ENCODE assay signal across 19 cellular contexts in genomic region chr3:115550285-115550741, GRCh38.
A peak's percentile ranks its signal among the peaks of the same experiment; 100 is the strongest.
DNase-seq lines count a peak whose midpoint lies in the region; ATAC-seq and TF ChIP-seq lines count a peak whose summit lies in the region.
"Had no signal": no experiment of that assay in that cellular context is flagged by ENCODE, and none has a peak within 500 bp of the region (broad histone marks: within the 10 kb centered on the region; RNA-seq: fewer than 3 reads in every experiment).

No MANE protein-coding gene starts in this region.

- TF ChIP-seq CTCF in fibroblast of villous mesenchyme (IDR thresholded peaks at IDR 0.05; ENCODE audit: insufficient read depth, low read depth, low read length) (no peak), type B pancreatic cell (conservative IDR thresholded peaks at IDR 0.05) (no peak), upper lobe of right lung (IDR thresholded peaks at IDR 0.05) (no peak)

- peak overlapping the region; percentile 29 for H3K4me3 Mint-ChIP-seq in type B pancreatic cell
- H3K4me3 Mint-ChIP-seq: CD14-positive monocyte; effector memory CD8-positive, alpha-beta T cell; H9; immature natural killer cell had no signal

- H3K4me1 ChIP-seq in mesodermal cell (ENCODE audit: control insufficient read depth, insufficient read depth, low read length, poor library complexity, severe bottlenecking) (no peaks in the 10 kb centered on the region), upper lobe of right lung (no peaks in the 10 kb centered on the region)
- H3K4me1 ChIP-seq: SJCRH30 had no signal

- H3K9me3 Mint-ChIP-seq in type B pancreatic cell = peaks cover 4% of the 10 kb centered on the region
- H3K9me3 Mint-ChIP-seq: effector memory CD8-positive, alpha-beta T cell; immature natural killer cell had no signal

- peaks cover 19% of the 10 kb centered on the region for H3K4me1 Mint-ChIP-seq in type B pancreatic cell (ENCODE audit: unreplicated experiment)
- H3K4me1 Mint-ChIP-seq: CD14-positive monocyte, immature natural killer cell had no signal

- no CpG with 5 or more reads among the region's 1 CpG for WGBS in mesodermal cell (ENCODE audit: insufficient coverage in 2 of 2), 2 experiments

- H3K9me3 ChIP-seq in mesodermal cell (ENCODE audit: control insufficient read depth, low read length) (no peaks in the 10 kb centered on the region), upper lobe of right lung (no peaks in the 10 kb centered on the region)
- H3K9me3 ChIP-seq: MG63, SJCRH30 had no signal

- H3K27ac ChIP-seq in mesodermal cell (ENCODE audit: low read depth, low read length, severe bottlenecking) (peak overlapping the region; percentile 6), upper lobe of right lung (no peak overlapping the region)
- H3K27ac ChIP-seq: cardiac muscle cell, SJCRH30 had no signal

- no peak for ATAC-seq in upper lobe of right lung
- ATAC-seq: effector memory CD8-positive, alpha-beta T cell had no signal

- H3K36me3 ChIP-seq in mesodermal cell (ENCODE audit: control insufficient read depth, insufficient read depth, low read length) = no peaks in the 10 kb centered on the region
- no peaks in the 10 kb centered on the region for H3K36me3 ChIP-seq in upper lobe of right lung
- H3K36me3 ChIP-seq: cardiac muscle cell, MG63, SJCRH30 had no signal

- no peaks in the 10 kb centered on the region for H3K27me3 Mint-ChIP-seq in type B pancreatic cell

- H3K4me3 ChIP-seq in fibroblast of villous mesenchyme (ENCODE audit: low read depth, low read length) = no peak overlapping the region
- no peak overlapping the region for H3K4me3 ChIP-seq in mesodermal cell (ENCODE audit: extremely low read depth, insufficient read depth, low read length, poor library complexity, severe bottlenecking)
- H3K4me3 ChIP-seq in upper lobe of right lung = no peak overlapping the region
- H3K4me3 ChIP-seq: cardiac muscle cell, MG63, SJCRH30 had no signal

- intact Hi-C loops in upper lobe of right lung (cut with DNase I) = no loop called here

- H3K36me3 Mint-ChIP-seq in type B pancreatic cell = no peaks in the 10 kb centered on the region
- H3K36me3 Mint-ChIP-seq: CD14-positive monocyte, immature natural killer cell had no signal

- DNase-seq in RPMI7951 (ENCODE audit: low read depth) = peak; percentile 3
- DNase-seq in fibroblast of villous mesenchyme (ENCODE audit: low read depth) = peak; percentile 4
- DNase-seq in type B pancreatic cell (ENCODE audit: extremely low spot score, unreplicated experiment) = no peak
- DNase-seq in effector CD8-positive, alpha-beta T cell (lab: John Stamatoyannopoulos, UW) = no peak
- no peak for DNase-seq in upper lobe of right lung
- DNase-seq in LoVo (ENCODE audit: low spot score) = no peak
- DNase-seq: activated CD4-positive, alpha-beta T cell treated with anti-CD3 and anti-CD28 coated beads for 4 hours; activated naive CD4-positive, alpha-beta T cell treated with anti-CD3 and anti-CD28 coated beads, Interleukin-2, amount 50 U/mL, for 16 hours; effector memory CD8-positive, alpha-beta T cell; H9; immature natural killer cell; MG63; NCI-H187 treated with DMSO at 0.1 percent for 48 hours; NCI-H510A; posterior cingulate gyrus; SJCRH30 had no signal

- peak overlapping the region; percentile 50 for H3K27ac Mint-ChIP-seq in type B pancreatic cell
- H3K27ac Mint-ChIP-seq: CD14-positive monocyte; effector memory CD8-positive, alpha-beta T cell; immature natural killer cell had no signal

- no peaks in the 10 kb centered on the region for H3K27me3 ChIP-seq in upper lobe of right lung
- H3K27me3 ChIP-seq: cardiac muscle cell, MG63, SJCRH30 had no signal

Comparison
In these comparisons a context has a peak if more than half of its experiments do, and no peak if none do; other contexts are left out.
1. DNase-seq: peak in RPMI7951 (single experiment) and fibroblast of villous mesenchyme (single experiment); none in type B pancreatic cell (single experiment), effector CD8-positive, alpha-beta T cell (single experiment), upper lobe of right lung (single experiment) and LoVo (single experiment).